Comparison of ENCODE assay signal across 1 cellular context in the genomic region with DNA sequence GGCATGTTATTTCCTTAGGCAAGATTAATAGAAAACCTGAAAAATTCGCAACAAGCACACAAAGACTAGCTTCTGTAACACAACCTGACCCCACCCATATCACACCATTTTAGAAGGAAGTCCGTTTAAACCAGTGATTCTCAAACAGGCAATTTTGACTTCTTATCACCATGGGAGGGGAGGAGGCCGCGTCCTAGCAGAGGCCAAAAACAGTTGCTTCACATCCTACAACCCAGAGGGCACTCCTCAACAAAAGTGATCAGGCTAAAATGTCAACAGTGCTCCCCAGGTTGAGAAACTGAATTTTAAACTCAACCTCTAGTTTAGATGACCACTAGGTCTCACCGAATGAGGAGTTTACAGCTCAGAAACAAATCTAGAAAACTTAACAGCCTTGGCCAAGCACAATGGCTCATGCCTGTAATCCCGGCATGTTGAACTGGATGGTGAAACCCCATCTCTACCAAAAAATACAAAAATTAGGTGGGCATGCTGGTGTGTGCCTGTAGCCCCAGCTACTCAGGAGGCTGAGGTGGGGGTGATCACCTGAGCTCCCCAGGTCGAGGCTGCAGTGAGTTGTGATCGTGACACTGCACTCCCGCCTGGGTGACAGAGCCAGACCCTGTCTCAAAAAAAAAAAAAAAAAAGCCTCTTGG.
TF ChIP-seq lines count a peak whose summit lies in the region.

No MANE protein-coding gene starts in this region.

TF ChIP-seq in H1, 55 proteins besides CTCF, POLR2A, EP300 and RAD21 (continued from another document):
- TF ChIP-seq CHD1 (IDR thresholded peaks at IDR 0.05; ENCODE audit: low read depth, low read length) = peak; percentile 19; the same call in 1 of the 2 replicates
- no peak for TF ChIP-seq ASH2L (IDR thresholded peaks at IDR 0.05; ENCODE audit: low read length)
- no peak for TF ChIP-seq POU5F1 (IDR thresholded peaks at IDR 0.05; ENCODE audit: low read depth, low read length)
- TF ChIP-seq YY1 (IDR thresholded peaks at IDR 0.05; ENCODE audit: low read depth, low read length) = no peak
- no peak for TF ChIP-seq BCL11A (IDR thresholded peaks at IDR 0.05; ENCODE audit: low read depth in 2 of 2, low read length in 2 of 2)
- no peak for TF ChIP-seq KDM5A (IDR thresholded peaks at IDR 0.05; ENCODE audit: low read length)
- TF ChIP-seq SIX5 (IDR thresholded peaks at IDR 0.05; ENCODE audit: low read depth, low read length) = no peak
